Comparison of ENCODE assay signal across 17 cellular contexts in genomic region chr2:46198164-46198883, GRCh38.
DNase-seq lines count a peak whose midpoint lies in the region; TF ChIP-seq lines count a peak whose summit lies in the region.
"Had no signal": no experiment of that assay in that cellular context is flagged by ENCODE, and none has a peak within 500 bp of the region (broad histone marks: within the 10 kb centered on the region; RNA-seq: fewer than 3 reads in every experiment).

No MANE protein-coding gene starts in this region.

- no peaks in the 10 kb centered on the region for H3K4me1 ChIP-seq in mesendoderm (ENCODE audit: control insufficient read depth, low read depth, low read length)
- H3K4me1 ChIP-seq: HAP-1, SJSA1 had no signal

- H3K18ac ChIP-seq in mesendoderm (ENCODE audit: low read length): no peak overlapping the region

- CTCF ChIA-PET in RWPE1 (lab: Yijun Ruan, JAX): no interaction called here

- no peak overlapping the region for H3K9ac ChIP-seq in mesendoderm (ENCODE audit: low read length)

- no peak overlapping the region for H3K4ac ChIP-seq in mesendoderm (ENCODE audit: low read depth, low read length)

- no peaks in the 10 kb centered on the region for H3K27me3 ChIP-seq in mesendoderm (ENCODE audit: insufficient read depth, low read length, poor library complexity)
- H3K27me3 ChIP-seq: SJSA1 had no signal

- no peak overlapping the region for H4K8ac ChIP-seq in mesendoderm (ENCODE audit: low read depth, low read length)

- H4K5ac ChIP-seq in mesendoderm (ENCODE audit: low read length): no peak overlapping the region

- H3K4me3 ChIP-seq in AG10803 (ENCODE audit: low read length): no peak overlapping the region
- H3K4me3 ChIP-seq in fibroblast of mammary gland (ENCODE audit: control insufficient read depth, low read depth, low read length): no peak overlapping the region
- no peak overlapping the region for H3K4me3 ChIP-seq in mesendoderm (ENCODE audit: low read length)
- H3K4me3 ChIP-seq: HAP-1, SJSA1 had no signal

- DNase-seq in AG10803 (ENCODE audit: low read depth) (peak; percentile 56), EL (peak; percentile 27), RWPE1 (ENCODE audit: low spot score) (peak; percentile 60), fibroblast of mammary gland (ENCODE audit: low read depth) (peak; percentile 12), NCI-H1930 (lab: John Stamatoyannopoulos, UW) (no peak), mesendoderm (no peak), NCI-H526 treated with DMSO at 0.1 percent for 48 hours (lab: John Stamatoyannopoulos, UW) (no peak)
- DNase-seq: CD8-positive, alpha-beta T cell; DMS79 treated with DMSO at 0.1 percent for 48 hours; MV-4-11; NCI-H1417 treated with DMSO at 0.1 percent for 48 hours; NCI-H2029 treated with DMSO at 0.1 percent for 48 hours; NCI-H226; NCI-H526; RPMI8226 had no signal

- no peaks in the 10 kb centered on the region for H3K79me1 ChIP-seq in mesendoderm (ENCODE audit: low read length)

- no peak overlapping the region for H3K56ac ChIP-seq in mesendoderm (ENCODE audit: low read length)

- no peak overlapping the region for H3K4me2 ChIP-seq in mesendoderm (ENCODE audit: low read length)

- no peak overlapping the region for H3K23ac ChIP-seq in mesendoderm (ENCODE audit: low read length)

- no peak overlapping the region for H2BK120ac ChIP-seq in mesendoderm (ENCODE audit: low read depth, low read length)

- H3K27ac ChIP-seq in RWPE1 (peak overlapping the region; percentile 73), mesendoderm (ENCODE audit: low read depth, low read length) (no peak overlapping the region)
- H3K27ac ChIP-seq: SJSA1 had no signal

- H2BK15ac ChIP-seq in mesendoderm (replicated peaks; ENCODE audit: low read depth): no peak overlapping the region

- TF ChIP-seq CTCF in AG10803 (conservative IDR thresholded peaks at IDR 0.05; ENCODE audit: low read length): no peak
- TF ChIP-seq CTCF in RWPE1 (conservative IDR thresholded peaks at IDR 0.05; ENCODE audit: low read depth): no peak
- no peak for TF ChIP-seq CTCF in fibroblast of mammary gland (conservative IDR thresholded peaks at IDR 0.05; ENCODE audit: control insufficient read depth, insufficient read depth, low read depth, low read length)

- H2BK5ac ChIP-seq in mesendoderm (ENCODE audit: low read length): no peak overlapping the region

- H3K36me3 ChIP-seq in mesendoderm (ENCODE audit: control insufficient read depth, insufficient read depth, low read length): no peaks in the 10 kb centered on the region
- H3K36me3 ChIP-seq: HAP-1, SJSA1 had no signal

- no peak overlapping the region for H2AK5ac ChIP-seq in mesendoderm (ENCODE audit: low read length)

- WGBS in mesendoderm (ENCODE audit: extremely low coverage, insufficient coverage, low lambda C conversion rate): no CpG with 5 or more reads among the region's 5 CpGs

- no peaks in the 10 kb centered on the region for H3K79me2 ChIP-seq in mesendoderm (ENCODE audit: control insufficient read depth, insufficient read depth, low read length)

- POLR2A ChIA-PET in RWPE1 (lab: Yijun Ruan, JAX; ENCODE audit: low non-redundant PET): no interaction called here

Comparison
In these comparisons a context has a peak if more than half of its experiments do, and no peak if none do; other contexts are left out.
1. DNase-seq: peak in AG10803 (single experiment), EL (single experiment), RWPE1 (single experiment) and fibroblast of mammary gland (single experiment); none in NCI-H1930 (0 of 2), mesendoderm (single experiment) and NCI-H526 treated with DMSO at 0.1 percent for 48 hours (single experiment).